ENCODE assay signal across 8 cellular contexts in the genomic region with DNA sequence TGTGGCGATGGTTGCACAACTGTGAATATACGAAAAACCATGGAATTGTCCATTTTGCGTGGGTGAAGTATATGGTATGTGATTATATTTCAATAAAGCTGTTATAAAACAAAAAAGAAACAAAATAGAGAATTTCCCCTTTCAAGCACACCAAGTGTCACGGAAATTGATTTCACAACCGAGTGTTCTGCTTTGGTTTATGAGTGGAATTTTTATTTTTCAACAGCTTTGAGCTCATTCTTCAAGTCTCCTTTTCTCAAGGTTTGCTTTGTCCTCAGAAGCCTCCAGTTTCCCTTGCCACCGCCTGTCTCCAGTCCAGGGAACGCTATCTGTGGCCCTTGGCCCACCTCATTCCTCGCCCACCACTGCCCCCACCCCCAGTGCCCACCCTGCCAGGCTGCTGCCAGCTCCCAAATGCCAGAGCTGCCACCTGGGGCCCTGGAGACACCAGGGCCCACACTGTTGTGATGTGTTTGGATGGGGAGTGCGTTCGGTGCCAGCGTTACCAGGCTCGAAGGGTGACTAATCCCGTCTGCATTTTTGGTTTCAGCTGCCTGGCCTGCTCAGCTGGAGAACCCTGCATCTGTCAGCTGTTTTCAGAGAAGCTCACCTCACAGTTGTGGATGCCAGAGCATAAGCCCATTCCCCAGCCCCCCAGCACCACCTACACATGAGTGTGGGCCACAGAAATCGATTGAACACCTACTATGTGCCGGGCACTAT. TPM values are rescaled to one million over a fixed set of nuclear protein-coding genes. Genes with fewer than 3 reads are reported as not detected.
A peak's percentile ranks its signal among the peaks of the same experiment; 100 is the strongest.
DNase-seq lines count a peak whose midpoint lies in the region; ATAC-seq and TF ChIP-seq lines count a peak whose summit lies in the region.

No MANE protein-coding gene starts in this region.

- no peak overlapping the region for H3K4me3 Mint-ChIP-seq in natural killer cell treated with Interleukin-12 subunit alpha and Interleukin-12 subunit beta and Interleukin-15 and Interleukin-18, amount 100 ng/mL, for 72 hours
- no peak overlapping the region for H3K4me3 Mint-ChIP-seq in natural killer cell
- H3K4me3 Mint-ChIP-seq in endothelial cell (ENCODE audit: unreplicated experiment): no peak overlapping the region

- no peak overlapping the region for H3K23ac ChIP-seq in mesendoderm (ENCODE audit: low read length)

- no peaks in the 10 kb centered on the region for H3K36me3 ChIP-seq in colonic mucosa
- H3K36me3 ChIP-seq in mesendoderm (ENCODE audit: control insufficient read depth, insufficient read depth, low read length): no peaks in the 10 kb centered on the region
- no peaks in the 10 kb centered on the region for H3K36me3 ChIP-seq in aorta (ENCODE audit: control insufficient read depth in 1 of 2, insufficient read depth in 2 of 2, low read length in 1 of 2)

- TF ChIP-seq CTCF in natural killer cell (IDR thresholded peaks at IDR 0.05) (no peak), colonic mucosa (IDR thresholded peaks at IDR 0.05) (no peak), endothelial cell (IDR thresholded peaks at IDR 0.05; ENCODE audit: unreplicated experiment) (no peak)

- H3K4me1 Mint-ChIP-seq in natural killer cell treated with Interleukin-12 subunit alpha and Interleukin-12 subunit beta and Interleukin-15 and Interleukin-18, amount 100 ng/mL, for 72 hours (ENCODE audit: low read depth in 2 of 2): peaks cover 8 to 16% of the 10 kb centered on the region in 2 donors
- H3K4me1 Mint-ChIP-seq in natural killer cell (peaks cover 11 to 17% of the 10 kb centered on the region in 2 donors), endothelial cell (ENCODE audit: unreplicated experiment) (peaks cover 2% of the 10 kb centered on the region)

- intact Hi-C loops in natural killer cell (cut with micrococcal nuclease): no loop called here
- intact Hi-C loops in colonic mucosa (cut with DNase I): no loop called here
- intact Hi-C loops in aorta (cut with DNase I): loop anchor here in 1 of 2 donors (2.0 kb wide), 1 partner anchor 26 kb away; no protein-coding TSS in a partner anchor

- no peaks in the 10 kb centered on the region for H3K9me3 Mint-ChIP-seq in natural killer cell treated with Interleukin-12 subunit alpha and Interleukin-12 subunit beta and Interleukin-15 and Interleukin-18, amount 100 ng/mL, for 72 hours
- H3K9me3 Mint-ChIP-seq in natural killer cell: no peaks in the 10 kb centered on the region
- H3K9me3 Mint-ChIP-seq in endothelial cell (ENCODE audit: unreplicated experiment): no peaks in the 10 kb centered on the region

- no peaks in the 10 kb centered on the region for H3K9me3 ChIP-seq in colonic mucosa
- H3K9me3 ChIP-seq in aorta (ENCODE audit: control insufficient read depth, low read length): no peaks in the 10 kb centered on the region

- H3K9ac ChIP-seq in colonic mucosa (ENCODE audit: low read depth in 2 of 2, low read length in 2 of 2): no peak overlapping the region
- no peak overlapping the region for H3K9ac ChIP-seq in mesendoderm (ENCODE audit: low read length)

- H3K36me3 Mint-ChIP-seq in natural killer cell treated with Interleukin-12 subunit alpha and Interleukin-12 subunit beta and Interleukin-15 and Interleukin-18, amount 100 ng/mL, for 72 hours: no peaks in the 10 kb centered on the region
- H3K36me3 Mint-ChIP-seq in natural killer cell (no peaks in the 10 kb centered on the region), endothelial cell (ENCODE audit: low read depth, unreplicated experiment) (no peaks in the 10 kb centered on the region)

- no peaks in the 10 kb centered on the region for H3K27me3 ChIP-seq in colonic mucosa
- no peaks in the 10 kb centered on the region for H3K27me3 ChIP-seq in mesendoderm (ENCODE audit: insufficient read depth, low read length, poor library complexity)
- H3K27me3 ChIP-seq in aorta (ENCODE audit: control insufficient read depth in 1 of 2, insufficient read depth in 2 of 2, low read length in 1 of 2): no peaks in the 10 kb centered on the region

- H3K4me3 ChIP-seq in colonic mucosa (no peak overlapping the region), mesendoderm (ENCODE audit: low read length) (no peak overlapping the region), aorta (ENCODE audit: low read length in 2 of 2) (no peak overlapping the region)

- no peak overlapping the region for H3K27ac Mint-ChIP-seq in natural killer cell treated with Interleukin-12 subunit alpha and Interleukin-12 subunit beta and Interleukin-15 and Interleukin-18, amount 100 ng/mL, for 72 hours
- H3K27ac Mint-ChIP-seq in natural killer cell: peak overlapping the region in 1 of 2 donors; percentile 10
- H3K27ac Mint-ChIP-seq in endothelial cell (ENCODE audit: unreplicated experiment): no peak overlapping the region

- peak; percentile 40 for DNase-seq in natural killer cell treated with Interleukin-12 subunit alpha and Interleukin-12 subunit beta and Interleukin-15 and Interleukin-18, amount 100 ng/mL, for 72 hours (ENCODE audit: low spot score)
- DNase-seq in natural killer cell: no peak
- no peak for DNase-seq in colonic mucosa
- peak; percentile 46 for DNase-seq in mesendoderm
- DNase-seq in aorta: peak; percentile 93 to 95
- DNase-seq in NCI-H526 treated with DMSO at 0.1 percent for 48 hours (lab: John Stamatoyannopoulos, UW): no peak
- DNase-seq in endothelial cell (ENCODE audit: low spot score): no peak
- no peak for DNase-seq in NCI-H774 (lab: John Stamatoyannopoulos, UW)

- H2BK120ac ChIP-seq in mesendoderm (ENCODE audit: low read depth, low read length): no peak overlapping the region

- no peak for ATAC-seq in natural killer cell treated with Interleukin-12 subunit alpha and Interleukin-12 subunit beta and Interleukin-15 and Interleukin-18, amount 100 ng/mL, for 72 hours
- no peak for ATAC-seq in natural killer cell
- peak; percentile 88 for ATAC-seq in aorta (ENCODE audit: low FRiP score)

- H2BK15ac ChIP-seq in mesendoderm (replicated peaks; ENCODE audit: low read depth): no peak overlapping the region

- H2AK5ac ChIP-seq in mesendoderm (ENCODE audit: low read length): no peak overlapping the region

- H3K56ac ChIP-seq in mesendoderm (ENCODE audit: low read length): no peak overlapping the region

- H3K4ac ChIP-seq in mesendoderm (ENCODE audit: low read depth, low read length): no peak overlapping the region

- H3K4me1 ChIP-seq in colonic mucosa (no peaks in the 10 kb centered on the region), mesendoderm (ENCODE audit: control insufficient read depth, low read depth, low read length) (no peaks in the 10 kb centered on the region), aorta (ENCODE audit: control insufficient read depth in 1 of 2, insufficient read depth in 2 of 2, low read length in 2 of 2) (peaks cover 0 to 3% of the 10 kb centered on the region in 2 donors)

- no peak overlapping the region for H4K5ac ChIP-seq in mesendoderm (ENCODE audit: low read length)

- WGBS in mesendoderm (ENCODE audit: extremely low coverage, insufficient coverage, low lambda C conversion rate): no CpG with 5 or more reads among the region's 15 CpGs
- WGBS in aorta, 2 donors: 12 to 18% methylated on average over 13 to 15 of the region's 15 CpGs

- H3K27me3 Mint-ChIP-seq in natural killer cell treated with Interleukin-12 subunit alpha and Interleukin-12 subunit beta and Interleukin-15 and Interleukin-18, amount 100 ng/mL, for 72 hours: peaks cover 0 to 8% of the 10 kb centered on the region in 2 donors
- H3K27me3 Mint-ChIP-seq in natural killer cell (ENCODE audit: low read depth in 2 of 2) (peaks cover 6 to 7% of the 10 kb centered on the region in 2 donors), endothelial cell (ENCODE audit: unreplicated experiment) (peaks cover 5% of the 10 kb centered on the region)

- no peak overlapping the region for H2BK5ac ChIP-seq in mesendoderm (ENCODE audit: low read length)

- no peaks in the 10 kb centered on the region for H3K79me1 ChIP-seq in mesendoderm (ENCODE audit: low read length)

- H3K18ac ChIP-seq in mesendoderm (ENCODE audit: low read length): no peak overlapping the region

- H3K79me2 ChIP-seq in mesendoderm (ENCODE audit: control insufficient read depth, insufficient read depth, low read length): no peaks in the 10 kb centered on the region

- H3K27ac ChIP-seq in colonic mucosa (peak overlapping the region; percentile 45), mesendoderm (ENCODE audit: low read depth, low read length) (no peak overlapping the region), aorta (ENCODE audit: low read depth in 1 of 2, low read length in 2 of 2) (peak overlapping the region; percentile 89 to 96)

- H3K4me2 ChIP-seq in mesendoderm (ENCODE audit: low read length): no peak overlapping the region

- no peak overlapping the region for H4K8ac ChIP-seq in mesendoderm (ENCODE audit: low read depth, low read length)

RNA-seq across cellular contexts. Expression of gene DUSP1, which starts 30.4 kb away (rescaled TPM):
- total RNA-seq in natural killer cell treated with Interleukin-12 subunit alpha and Interleukin-12 subunit beta and Interleukin-15 and Interleukin-18, amount 100 ng/mL, for 72 hours: 10 to 100 TPM; 12.4 to 13.6 TPM
- total RNA-seq in natural killer cell: 1,000 to 10,000 TPM; 1,579 to 2,725 (median 2,168) TPM
- 100 to 1,000 TPM in 1 of 2 donors, 10 to 100 TPM in 1; 61.7 to 102 TPM for total RNA-seq in colonic mucosa
- 13.6 TPM for polyA plus RNA-seq in mesendoderm (2013, experiment 1 of 2)
- 14.0 TPM for polyA plus RNA-seq in mesendoderm (2013, experiment 2 of 2)
- 1,000 to 10,000 TPM in 1 of 2 donors, 100 to 1,000 TPM in 1; 293 to 1,994 TPM for total RNA-seq in aorta
- polyA plus RNA-seq in aorta: 100 to 1,000 TPM; 178 to 515 TPM
- total RNA-seq in endothelial cell (ENCODE audit: unreplicated experiment): 25.3 TPM

Comparison
In these comparisons a context has a peak if more than half of its experiments do, and no peak if none do; other contexts are left out.
1. DNase-seq: peak in natural killer cell treated with Interleukin-12 subunit alpha and Interleukin-12 subunit beta and Interleukin-15 and Interleukin-18, amount 100 ng/mL, for 72 hours (single experiment), mesendoderm (single experiment) and aorta (2 of 2); none in natural killer cell (single experiment), colonic mucosa (single experiment), NCI-H526 treated with DMSO at 0.1 percent for 48 hours (single experiment), endothelial cell (single experiment) and NCI-H774 (single experiment).